In the genomic region with DNA sequence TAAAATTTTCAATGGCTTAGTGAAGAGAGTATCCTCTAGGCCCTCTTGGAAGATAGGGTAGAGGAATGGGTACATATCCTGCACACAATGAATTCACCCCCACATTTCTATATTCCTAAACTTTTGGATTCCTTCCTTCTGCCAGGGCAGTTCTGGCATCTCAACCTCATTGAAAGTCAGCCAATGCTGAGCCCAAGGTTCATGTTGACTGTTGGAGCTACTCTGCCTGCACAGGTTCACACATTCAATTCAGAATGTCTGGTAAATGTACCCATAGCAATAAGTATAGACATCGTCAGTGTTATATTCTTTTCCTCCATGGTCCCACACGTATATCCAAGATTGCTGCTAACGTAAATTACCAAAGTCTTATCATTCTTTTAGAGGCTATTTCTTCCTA, we compare ENCODE assay signal across 7 cellular contexts.
"Had no signal": no experiment of that assay in that cellular context is flagged by ENCODE, and none has a peak within 500 bp of the region (broad histone marks: within the 10 kb centered on the region; RNA-seq: fewer than 3 reads in every experiment).

No MANE protein-coding gene starts in this region.

- FAIRE-seq: G401.6, GM12878, GM12892, GM18507, GM19239 had no signal

- H3K4me3 ChIP-seq: GM12878 had no signal

- DNase-seq: GDM1, GF-D8 had no signal

- ATAC-seq: GM12878 had no signal
